ENCODE assay signal across 1 cellular context in genomic region chr7:149552778-149553177, GRCh38.
TF ChIP-seq lines count a peak whose summit lies in the region.

No MANE protein-coding gene starts in this region.

TF ChIP-seq in SK-N-SH treated with all-trans-retinoic acid at 6 μM for 48 hours, 23 proteins besides CTCF, POLR2A, EP300 and RAD21 (continued from another document):
- TF ChIP-seq, protein P1, sequence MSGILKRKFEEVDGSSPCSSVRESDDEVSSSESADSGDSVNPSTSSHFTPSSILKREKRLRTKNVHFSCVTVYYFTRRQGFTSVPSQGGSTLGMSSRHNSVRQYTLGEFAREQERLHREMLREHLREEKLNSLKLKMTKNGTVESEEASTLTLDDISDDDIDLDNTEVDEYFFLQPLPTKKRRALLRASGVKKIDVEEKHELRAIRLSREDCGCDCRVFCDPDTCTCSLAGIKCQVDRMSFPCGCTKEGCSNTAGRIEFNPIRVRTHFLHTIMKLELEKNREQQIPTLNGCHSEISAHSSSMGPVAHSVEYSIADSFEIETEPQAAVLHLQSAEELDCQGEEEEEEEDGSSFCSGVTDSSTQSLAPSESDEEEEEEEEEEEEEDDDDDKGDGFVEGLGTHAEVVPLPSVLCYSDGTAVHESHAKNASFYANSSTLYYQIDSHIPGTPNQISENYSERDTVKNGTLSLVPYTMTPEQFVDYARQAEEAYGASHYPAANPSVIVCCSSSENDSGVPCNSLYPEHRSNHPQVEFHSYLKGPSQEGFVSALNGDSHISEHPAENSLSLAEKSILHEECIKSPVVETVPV (CRISPR knock-in tag; IDR thresholded peaks at IDR 0.05), result no peak
- TF ChIP-seq ZFP3 (CRISPR knock-in tag; IDR thresholded peaks at IDR 0.05), result no peak
